1 cellular context compared by ENCODE assay signal in the genomic region with DNA sequence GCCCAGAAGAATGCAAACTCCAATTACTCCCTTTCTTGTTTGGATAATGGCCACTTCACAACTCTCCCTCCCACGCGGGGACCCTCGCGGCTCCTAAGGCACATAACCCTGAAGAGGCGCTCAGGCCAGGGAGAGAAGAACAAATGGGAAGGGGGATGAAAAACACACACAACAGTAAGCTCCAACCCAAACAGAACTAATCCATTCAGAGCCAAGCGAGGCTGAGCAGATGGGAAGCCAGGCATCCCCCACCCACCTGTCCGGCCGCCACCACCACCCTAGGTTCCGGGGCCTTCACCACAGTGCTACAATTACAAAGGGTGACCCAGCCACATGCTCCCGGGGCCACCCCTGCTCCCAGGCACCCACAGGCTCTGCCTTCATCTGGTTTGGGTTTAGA.
TF ChIP-seq lines count a peak whose summit lies in the region.

No MANE protein-coding gene starts in this region.

TF ChIP-seq in HepG2, 621 proteins besides CTCF, POLR2A, EP300 and RAD21:
- TF ChIP-seq, protein P1, sequence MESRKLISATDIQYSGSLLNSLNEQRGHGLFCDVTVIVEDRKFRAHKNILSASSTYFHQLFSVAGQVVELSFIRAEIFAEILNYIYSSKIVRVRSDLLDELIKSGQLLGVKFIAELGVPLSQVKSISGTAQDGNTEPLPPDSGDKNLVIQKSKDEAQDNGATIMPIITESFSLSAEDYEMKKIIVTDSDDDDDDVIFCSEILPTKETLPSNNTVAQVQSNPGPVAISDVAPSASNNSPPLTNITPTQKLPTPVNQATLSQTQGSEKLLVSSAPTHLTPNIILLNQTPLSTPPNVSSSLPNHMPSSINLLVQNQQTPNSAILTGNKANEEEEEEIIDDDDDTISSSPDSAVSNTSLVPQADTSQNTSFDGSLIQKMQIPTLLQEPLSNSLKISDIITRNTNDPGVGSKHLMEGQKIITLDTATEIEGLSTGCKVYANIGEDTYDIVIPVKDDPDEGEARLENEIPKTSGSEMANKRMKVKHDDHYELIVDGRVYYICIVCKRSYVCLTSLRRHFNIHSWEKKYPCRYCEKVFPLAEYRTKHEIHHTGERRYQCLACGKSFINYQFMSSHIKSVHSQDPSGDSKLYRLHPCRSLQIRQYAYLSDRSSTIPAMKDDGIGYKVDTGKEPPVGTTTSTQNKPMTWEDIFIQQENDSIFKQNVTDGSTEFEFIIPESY (CRISPR knock-in tag; IDR thresholded peaks at IDR 0.05) = peak; percentile 71; the same call in 1 of the 2 replicates
- TF ChIP-seq ZNF724P (CRISPR knock-in tag; IDR thresholded peaks at IDR 0.05; ENCODE audit: borderline replicate concordance) = no peak
- no peak for TF ChIP-seq ARHGAP35 (CRISPR knock-in tag; IDR thresholded peaks at IDR 0.05; ENCODE audit: borderline replicate concordance)
- TF ChIP-seq, protein P2, sequence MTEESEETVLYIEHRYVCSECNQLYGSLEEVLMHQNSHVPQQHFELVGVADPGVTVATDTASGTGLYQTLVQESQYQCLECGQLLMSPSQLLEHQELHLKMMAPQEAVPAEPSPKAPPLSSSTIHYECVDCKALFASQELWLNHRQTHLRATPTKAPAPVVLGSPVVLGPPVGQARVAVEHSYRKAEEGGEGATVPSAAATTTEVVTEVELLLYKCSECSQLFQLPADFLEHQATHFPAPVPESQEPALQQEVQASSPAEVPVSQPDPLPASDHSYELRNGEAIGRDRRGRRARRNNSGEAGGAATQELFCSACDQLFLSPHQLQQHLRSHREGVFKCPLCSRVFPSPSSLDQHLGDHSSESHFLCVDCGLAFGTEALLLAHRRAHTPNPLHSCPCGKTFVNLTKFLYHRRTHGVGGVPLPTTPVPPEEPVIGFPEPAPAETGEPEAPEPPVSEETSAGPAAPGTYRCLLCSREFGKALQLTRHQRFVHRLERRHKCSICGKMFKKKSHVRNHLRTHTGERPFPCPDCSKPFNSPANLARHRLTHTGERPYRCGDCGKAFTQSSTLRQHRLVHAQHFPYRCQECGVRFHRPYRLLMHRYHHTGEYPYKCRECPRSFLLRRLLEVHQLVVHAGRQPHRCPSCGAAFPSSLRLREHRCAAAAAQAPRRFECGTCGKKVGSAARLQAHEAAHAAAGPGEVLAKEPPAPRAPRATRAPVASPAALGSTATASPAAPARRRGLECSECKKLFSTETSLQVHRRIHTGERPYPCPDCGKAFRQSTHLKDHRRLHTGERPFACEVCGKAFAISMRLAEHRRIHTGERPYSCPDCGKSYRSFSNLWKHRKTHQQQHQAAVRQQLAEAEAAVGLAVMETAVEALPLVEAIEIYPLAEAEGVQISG (CRISPR knock-in tag; IDR thresholded peaks at IDR 0.05) = 0 out of 2 replicates have a peak, but pooled peaks have one; percentile 21
- TF ChIP-seq KDM1A (CRISPR knock-in tag; IDR thresholded peaks at IDR 0.05) = no peak
